ENCODE assay signal across 1 cellular context in genomic region chr1:110060034-110060661, GRCh38.
TF ChIP-seq lines count a peak whose summit lies in the region.

No MANE protein-coding gene starts in this region.

TF ChIP-seq in K562, 482 proteins besides CTCF, POLR2A, EP300 and RAD21 (continued from another document and continues in another):
- no peak for TF ChIP-seq MTA1 (IDR thresholded peaks at IDR 0.05; ENCODE audit: borderline replicate concordance)
- TF ChIP-seq CEBPB (tag; IDR thresholded peaks at IDR 0.05) = no peak
- peak; percentile 71 for TF ChIP-seq CREM (IDR thresholded peaks at IDR 0.05; ENCODE audit: low read depth)
- TF ChIP-seq DDX20 (tag; IDR thresholded peaks at IDR 0.05; ENCODE audit: low read depth) = no peak
- TF ChIP-seq TFE3 (CRISPR knock-in tag; IDR thresholded peaks at IDR 0.05) = no peak
- TF ChIP-seq ZNF197 (CRISPR knock-in tag; IDR thresholded peaks at IDR 0.05; ENCODE audit: low read depth) = no peak
- no peak for TF ChIP-seq GABPA (tag; conservative IDR thresholded peaks at IDR 0.05; ENCODE audit: low read depth)
- TF ChIP-seq HCFC1 (IDR thresholded peaks at IDR 0.05; ENCODE audit: low read depth, low read length) = peak; percentile 50
- no peak for TF ChIP-seq ZC3H8 (IDR thresholded peaks at IDR 0.05)
- TF ChIP-seq KHSRP (IDR thresholded peaks at IDR 0.05) = no peak
- 0 out of 2 replicates have a peak, but pooled peaks have one; percentile 24 for TF ChIP-seq MTA3 (IDR thresholded peaks at IDR 0.05; ENCODE audit: borderline replicate concordance)
- TF ChIP-seq EZH2 (IDR thresholded peaks at IDR 0.05; ENCODE audit: borderline replicate concordance, low read depth, low read length) = no peak
- no peak for TF ChIP-seq IRF1 (CRISPR knock-in tag; IDR thresholded peaks at IDR 0.05; ENCODE audit: borderline replicate concordance)
- no peak for TF ChIP-seq SIRT6 (IDR thresholded peaks at IDR 0.05; ENCODE audit: low read depth, low read length)
- TF ChIP-seq ZNF280B (CRISPR knock-in tag; IDR thresholded peaks at IDR 0.05) = no peak
- peak; percentile 62 for TF ChIP-seq SMC3 (conservative IDR thresholded peaks at IDR 0.05; ENCODE audit: insufficient read depth, low read depth, low read length)
- no peak for TF ChIP-seq NBN (IDR thresholded peaks at IDR 0.05; ENCODE audit: low read depth)
- TF ChIP-seq SNIP1 (IDR thresholded peaks at IDR 0.05; ENCODE audit: low read depth) = no peak
- TF ChIP-seq POLR3A (IDR thresholded peaks at IDR 0.05; ENCODE audit: borderline replicate concordance, extremely low read depth, insufficient read depth, insufficient read length) = no peak
- no peak for TF ChIP-seq PHF20 (IDR thresholded peaks at IDR 0.05; ENCODE audit: partially characterized antibody)
- TF ChIP-seq BRF2 (IDR thresholded peaks at IDR 0.05; ENCODE audit: borderline replicate concordance, insufficient read depth, insufficient read length) = no peak
- no peak for TF ChIP-seq KLF6 (CRISPR knock-in tag; IDR thresholded peaks at IDR 0.05; ENCODE audit: borderline replicate concordance)
- TF ChIP-seq ESRRA (IDR thresholded peaks at IDR 0.05; ENCODE audit: borderline replicate concordance, low read depth) = peak; percentile 97
- TF ChIP-seq IRF9 (tag; IDR thresholded peaks at IDR 0.05) = no peak
- peak in 1 of 2 experiments; percentile 75; a peak in 2 of 4 replicates for TF ChIP-seq RCOR1 (IDR thresholded peaks at IDR 0.05; ENCODE audit: borderline replicate concordance in 1 of 2, low read depth in 2 of 2, low read length in 2 of 2)
- TF ChIP-seq BRCA1 (IDR thresholded peaks at IDR 0.05) = no peak
- TF ChIP-seq BRCA1 (CRISPR knock-in tag; IDR thresholded peaks at IDR 0.05) = no peak
- TF ChIP-seq SMARCC2 (IDR thresholded peaks at IDR 0.05; ENCODE audit: low read depth) = no peak
- TF ChIP-seq SMARCE1 (IDR thresholded peaks at IDR 0.05) = no peak
- no peak for TF ChIP-seq ZBTB9 (CRISPR knock-in tag; IDR thresholded peaks at IDR 0.05)
- TF ChIP-seq HDAC8 (tag; IDR thresholded peaks at IDR 0.05) = no peak
- TF ChIP-seq RHOXF2B (CRISPR knock-in tag; conservative IDR thresholded peaks at IDR 0.05) = no peak
- TF ChIP-seq CTCFL (IDR thresholded peaks at IDR 0.05; ENCODE audit: borderline replicate concordance, insufficient read depth, low read depth, low read length, poor library complexity, severe bottlenecking) = peak; percentile 98
- TF ChIP-seq RFX5 (IDR thresholded peaks at IDR 0.05; ENCODE audit: low read depth, low read length) = no peak
- TF ChIP-seq CAMTA2 (CRISPR knock-in tag; conservative IDR thresholded peaks at IDR 0.05) = no peak
- no peak for TF ChIP-seq PHTF2 (CRISPR knock-in tag; IDR thresholded peaks at IDR 0.05)
- 0 out of 2 replicates have a peak, but pooled peaks have one; percentile 22 for TF ChIP-seq DPF2 (IDR thresholded peaks at IDR 0.05)
- no peak for TF ChIP-seq CBFB (CRISPR knock-in tag; IDR thresholded peaks at IDR 0.05)
- no peak for TF ChIP-seq PTBP1 (IDR thresholded peaks at IDR 0.05; ENCODE audit: low read depth, low read length)
- no peak for TF ChIP-seq RNF2 (IDR thresholded peaks at IDR 0.05)
- TF ChIP-seq ZSCAN32 (CRISPR knock-in tag; IDR thresholded peaks at IDR 0.05) = no peak
- no peak for TF ChIP-seq CBFA2T3 (IDR thresholded peaks at IDR 0.05)
- TF ChIP-seq HNRNPUL1 (IDR thresholded peaks at IDR 0.05; ENCODE audit: low read length) = no peak
- 0 out of 2 replicates have a peak, but pooled peaks have one; percentile 8 for TF ChIP-seq MAFK (IDR thresholded peaks at IDR 0.05; ENCODE audit: low read length)
- TF ChIP-seq GATAD2A (IDR thresholded peaks at IDR 0.05) = no peak
- TF ChIP-seq ZNF512 (tag; IDR thresholded peaks at IDR 0.05) = no peak
- no peak for TF ChIP-seq ZNF224 (CRISPR knock-in tag; IDR thresholded peaks at IDR 0.05)
- no peak for TF ChIP-seq FOXK2 (conservative IDR thresholded peaks at IDR 0.05 in 1 of 2, IDR thresholded peaks at IDR 0.05 in 1 of 2; ENCODE audit: low read depth in 2 of 2)
- TF ChIP-seq FOXJ2 (tag; IDR thresholded peaks at IDR 0.05) = no peak
- TF ChIP-seq RBM15 (IDR thresholded peaks at IDR 0.05; ENCODE audit: insufficient read depth, low read length) = no peak
- TF ChIP-seq ZBTB8A (IDR thresholded peaks at IDR 0.05; ENCODE audit: partially characterized antibody) = no peak
- no peak for TF ChIP-seq HNRNPK (IDR thresholded peaks at IDR 0.05; ENCODE audit: low read depth, low read length, poor library complexity, severe bottlenecking)
- no peak for TF ChIP-seq TCF15 (CRISPR knock-in tag; IDR thresholded peaks at IDR 0.05)
- no peak for TF ChIP-seq ARID2 (IDR thresholded peaks at IDR 0.05)
- TF ChIP-seq ZNF217 (CRISPR knock-in tag; IDR thresholded peaks at IDR 0.05) = no peak
- no peak for TF ChIP-seq AFF1 (IDR thresholded peaks at IDR 0.05; ENCODE audit: low read depth in 1 of 2, partially characterized antibody in 2 of 2)
- TF ChIP-seq ZNF408 (CRISPR knock-in tag; IDR thresholded peaks at IDR 0.05; ENCODE audit: low read depth) = no peak
- no peak for TF ChIP-seq XRCC3 (IDR thresholded peaks at IDR 0.05)
- no peak for TF ChIP-seq SNRNP70 (optimal IDR thresholded peaks at IDR 0.05; ENCODE audit: low read depth, low read length)
- TF ChIP-seq TAF9B (IDR thresholded peaks at IDR 0.05; ENCODE audit: partially characterized antibody) = no peak
